8 cellular contexts compared by ENCODE assay signal in genomic region chr14:20683896-20684661, GRCh38. TPM values are rescaled to one million over a fixed set of nuclear protein-coding genes. Genes with fewer than 3 reads are reported as not detected.
A peak's percentile ranks its signal among the peaks of the same experiment; 100 is the strongest.
DNase-seq lines count a peak whose midpoint lies in the region; ATAC-seq and TF ChIP-seq lines count a peak whose summit lies in the region.

Gene RNASE4 (plus strand): TSS chr14:20684560. CDS start chr14:20699372, 14,812 bp downstream.

- peaks cover 11% of the 10 kb centered on the region for H3K27me3 Mint-ChIP-seq in nephron progenitor cell (ENCODE audit: low read depth, poor library complexity)

- H3K4me3 ChIP-seq in fibroblast of the aortic adventitia (ENCODE audit: low read depth, low read length) = peak within 1 kb of the TSS; percentile 91

- H3K36me3 Mint-ChIP-seq in nephron progenitor cell (ENCODE audit: low read depth) = no peaks in the 10 kb centered on the region

- H3K27ac Mint-ChIP-seq in nephron progenitor cell = no peak within 1 kb of the TSS

- no peak within 1 kb of the TSS for H3K4me3 Mint-ChIP-seq in nephron progenitor cell

- H3K9me3 Mint-ChIP-seq in nephron progenitor cell = no peaks in the 10 kb centered on the region

- H3K4me1 Mint-ChIP-seq in nephron progenitor cell = peaks cover 25% of the 10 kb centered on the region

- DNase-seq in AG08395 (ENCODE audit: low spot score) (peak; percentile 67), RPMI7951 (ENCODE audit: low read depth) (peak; percentile 86), fibroblast of the aortic adventitia (ENCODE audit: low read depth) (peak; percentile 93), nephron progenitor cell (peak; percentile 80)
- DNase-seq in activated T-helper 9 cell treated with anti-CD3 and anti-CD28 coated beads, Interleukin-2, amount 50 U/mL, for 16 hours (ENCODE audit: low read depth) = peak; percentile 68
- DNase-seq in stimulated activated naive CD4-positive, alpha-beta T cell (lab: John Stamatoyannopoulos, UW) = peak; percentile 67 to 91 (median 76)

- ATAC-seq in GM18870 (IDR thresholded peaks at IDR 0.05; ENCODE audit: unreplicated experiment) (peak; percentile 35), HG03442 (IDR thresholded peaks at IDR 0.05; ENCODE audit: unreplicated experiment) (peak; percentile 22)

- no peak for TF ChIP-seq CTCF in fibroblast of the aortic adventitia (IDR thresholded peaks at IDR 0.05; ENCODE audit: insufficient read depth, low read length)
- TF ChIP-seq CTCF in nephron progenitor cell (IDR thresholded peaks at IDR 0.05) = no peak

RNA-seq across cellular contexts. Expression of gene RNASE4, which starts in this region (rescaled TPM):
- total RNA-seq in RPMI7951 (2014; rRNA removed; shearing (Covaris generic)) = 8.1 and 14.2 TPM in 2 replicates
- 4.8 and 24.1 TPM in 2 replicates for total RNA-seq in fibroblast of the aortic adventitia (ENCODE audit: low replicate concordance)

Comparison
In these comparisons a context has a peak if more than half of its experiments do, and no peak if none do; other contexts are left out.
1. Peak in every context shown above with its lines: DNase-seq, ATAC-seq and H3K4me3 ChIP-seq.